ENCODE assay signal across 1 cellular context in the genomic region with DNA sequence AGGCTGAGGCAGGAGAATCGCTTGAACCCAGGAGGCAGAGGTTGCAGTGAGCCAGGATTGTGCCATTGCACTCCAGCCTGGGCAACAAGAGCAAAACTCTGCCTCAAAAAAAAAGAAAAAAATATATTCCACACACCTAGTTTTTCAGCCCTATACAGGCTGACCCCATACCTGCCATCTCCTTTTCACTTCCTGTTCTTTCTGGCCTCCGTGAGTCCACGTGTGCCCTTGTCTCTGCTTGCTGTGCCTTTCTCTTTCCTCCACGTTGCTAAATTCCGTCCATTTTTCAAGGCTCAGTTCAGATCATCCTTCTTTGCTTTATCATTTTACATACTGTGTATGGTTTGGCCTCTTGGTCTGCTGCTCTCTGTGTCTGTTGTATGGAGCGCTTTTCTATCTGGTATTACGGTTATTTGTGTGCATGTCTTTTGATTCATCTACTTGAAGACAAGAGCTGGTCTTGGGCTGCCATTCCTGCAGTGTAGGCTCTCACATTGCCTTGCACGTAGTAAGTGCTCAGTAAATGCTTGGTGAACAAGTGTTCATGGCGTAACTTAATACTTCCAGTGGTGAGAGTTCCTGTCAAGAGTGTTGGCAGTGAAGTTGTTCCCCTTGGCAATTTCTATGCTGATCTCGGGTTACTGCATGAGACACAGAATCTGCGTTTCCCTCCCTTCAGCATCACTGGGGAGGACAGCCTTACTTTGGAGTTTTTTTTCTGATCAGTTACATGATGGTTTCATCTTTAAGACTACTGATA.
TF ChIP-seq lines count a peak whose summit lies in the region.

No MANE protein-coding gene starts in this region.

TF ChIP-seq in GM12878, 131 proteins besides CTCF, POLR2A, EP300 and RAD21 (continued from another document):
- TF ChIP-seq, protein P1, sequence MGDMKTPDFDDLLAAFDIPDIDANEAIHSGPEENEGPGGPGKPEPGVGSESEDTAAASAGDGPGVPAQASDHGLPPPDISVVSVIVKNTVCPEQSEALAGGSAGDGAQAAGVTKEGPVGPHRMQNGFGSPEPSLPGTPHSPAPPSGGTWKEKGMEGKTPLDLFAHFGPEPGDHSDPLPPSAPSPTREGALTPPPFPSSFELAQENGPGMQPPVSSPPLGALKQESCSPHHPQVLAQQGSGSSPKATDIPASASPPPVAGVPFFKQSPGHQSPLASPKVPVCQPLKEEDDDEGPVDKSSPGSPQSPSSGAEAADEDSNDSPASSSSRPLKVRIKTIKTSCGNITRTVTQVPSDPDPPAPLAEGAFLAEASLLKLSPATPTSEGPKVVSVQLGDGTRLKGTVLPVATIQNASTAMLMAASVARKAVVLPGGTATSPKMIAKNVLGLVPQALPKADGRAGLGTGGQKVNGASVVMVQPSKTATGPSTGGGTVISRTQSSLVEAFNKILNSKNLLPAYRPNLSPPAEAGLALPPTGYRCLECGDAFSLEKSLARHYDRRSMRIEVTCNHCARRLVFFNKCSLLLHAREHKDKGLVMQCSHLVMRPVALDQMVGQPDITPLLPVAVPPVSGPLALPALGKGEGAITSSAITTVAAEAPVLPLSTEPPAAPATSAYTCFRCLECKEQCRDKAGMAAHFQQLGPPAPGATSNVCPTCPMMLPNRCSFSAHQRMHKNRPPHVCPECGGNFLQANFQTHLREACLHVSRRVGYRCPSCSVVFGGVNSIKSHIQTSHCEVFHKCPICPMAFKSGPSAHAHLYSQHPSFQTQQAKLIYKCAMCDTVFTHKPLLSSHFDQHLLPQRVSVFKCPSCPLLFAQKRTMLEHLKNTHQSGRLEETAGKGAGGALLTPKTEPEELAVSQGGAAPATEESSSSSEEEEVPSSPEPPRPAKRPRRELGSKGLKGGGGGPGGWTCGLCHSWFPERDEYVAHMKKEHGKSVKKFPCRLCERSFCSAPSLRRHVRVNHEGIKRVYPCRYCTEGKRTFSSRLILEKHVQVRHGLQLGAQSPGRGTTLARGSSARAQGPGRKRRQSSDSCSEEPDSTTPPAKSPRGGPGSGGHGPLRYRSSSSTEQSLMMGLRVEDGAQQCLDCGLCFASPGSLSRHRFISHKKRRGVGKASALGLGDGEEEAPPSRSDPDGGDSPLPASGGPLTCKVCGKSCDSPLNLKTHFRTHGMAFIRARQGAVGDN (IDR thresholded peaks at IDR 0.05), result no peak
- TF ChIP-seq BHLHE40 (IDR thresholded peaks at IDR 0.05; ENCODE audit: borderline replicate concordance in 1 of 2, low read depth in 2 of 2, low read length in 1 of 2), result no peak
- TF ChIP-seq FOXK2 (IDR thresholded peaks at IDR 0.05), result no peak
- peak; percentile 58; the same call in 1 of the 2 replicates for TF ChIP-seq SPI1 (IDR thresholded peaks at IDR 0.05; ENCODE audit: borderline replicate concordance, insufficient read depth, low read depth, low read length)
- TF ChIP-seq, protein P2, sequence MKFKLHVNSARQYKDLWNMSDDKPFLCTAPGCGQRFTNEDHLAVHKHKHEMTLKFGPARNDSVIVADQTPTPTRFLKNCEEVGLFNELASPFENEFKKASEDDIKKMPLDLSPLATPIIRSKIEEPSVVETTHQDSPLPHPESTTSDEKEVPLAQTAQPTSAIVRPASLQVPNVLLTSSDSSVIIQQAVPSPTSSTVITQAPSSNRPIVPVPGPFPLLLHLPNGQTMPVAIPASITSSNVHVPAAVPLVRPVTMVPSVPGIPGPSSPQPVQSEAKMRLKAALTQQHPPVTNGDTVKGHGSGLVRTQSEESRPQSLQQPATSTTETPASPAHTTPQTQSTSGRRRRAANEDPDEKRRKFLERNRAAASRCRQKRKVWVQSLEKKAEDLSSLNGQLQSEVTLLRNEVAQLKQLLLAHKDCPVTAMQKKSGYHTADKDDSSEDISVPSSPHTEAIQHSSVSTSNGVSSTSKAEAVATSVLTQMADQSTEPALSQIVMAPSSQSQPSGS (IDR thresholded peaks at IDR 0.05; ENCODE audit: low read length), result no peak
- TF ChIP-seq POLR2AphosphoS2 (IDR thresholded peaks at IDR 0.05; ENCODE audit: low read depth, low read length), result no peak
